Comparison of ENCODE assay signal across 8 cellular contexts in genomic region chr16:59192551-59193199, GRCh38.
DNase-seq lines count a peak whose midpoint lies in the region; ATAC-seq and TF ChIP-seq lines count a peak whose summit lies in the region.

No MANE protein-coding gene starts in this region.

- no peaks in the 10 kb centered on the region for H3K36me3 Mint-ChIP-seq in activated CD8-positive, alpha-beta T cell treated with anti-CD3 and anti-CD28 coated beads, Interleukin-2, amount 10 ng/mL, durations not matched to agents 7 days and 5 days (ENCODE audit: low read depth)

- H3K4me3 Mint-ChIP-seq in activated CD8-positive, alpha-beta T cell treated with anti-CD3 and anti-CD28 coated beads, Interleukin-2, amount 10 ng/mL, durations not matched to agents 7 days and 5 days = no peak overlapping the region

- no peaks in the 10 kb centered on the region for H3K4me1 ChIP-seq in SK-N-SH (ENCODE audit: control insufficient read depth in 1 of 2, insufficient read depth in 2 of 2, low read depth in 1 of 2, low read length in 1 of 2)

- H3K27me3 ChIP-seq in SK-N-SH (ENCODE audit: insufficient read depth) = no peaks in the 10 kb centered on the region

- WGBS in SK-N-SH (ENCODE audit: low lambda C conversion rate) = 28% methylated on average over 6 of the region's 6 CpGs

- H3K4me2 ChIP-seq in SK-N-SH = no peak overlapping the region

- no peak for TF ChIP-seq EP300 in SK-N-SH (IDR thresholded peaks at IDR 0.05; ENCODE audit: borderline replicate concordance in 1 of 2, low read depth in 1 of 2, low read length in 1 of 2)

- no peak for ATAC-seq in SK-N-SH treated with all-trans-retinoic acid at 6 μM for 48 hours
- ATAC-seq in activated CD8-positive, alpha-beta T cell treated with anti-CD3 and anti-CD28 coated beads, Interleukin-2, amount 10 ng/mL, durations not matched to agents 7 days and 5 days = peak; percentile 42

- no peaks in the 10 kb centered on the region; the same call in 1 of the 2 replicates for H3K9me3 ChIP-seq in SK-N-SH

- TF ChIP-seq RAD21 in SK-N-SH (IDR thresholded peaks at IDR 0.05; ENCODE audit: low read length) = peak; percentile 38

- no peak overlapping the region for H2AFZ ChIP-seq in SK-N-SH (ENCODE audit: low read depth)

- no peaks in the 10 kb centered on the region for H3K36me3 ChIP-seq in SK-N-SH (replicated peaks in 1 of 2; ENCODE audit: control insufficient read depth in 1 of 2, insufficient read depth in 2 of 2, low read length in 1 of 2)

- H3K9ac ChIP-seq in SK-N-SH = no peak overlapping the region

- H3K4me3 ChIP-seq in SK-N-SH (ENCODE audit: low read depth in 2 of 2, low read length in 1 of 2) = no peak overlapping the region

- no peak overlapping the region for H3K27ac Mint-ChIP-seq in activated CD8-positive, alpha-beta T cell treated with anti-CD3 and anti-CD28 coated beads, Interleukin-2, amount 10 ng/mL, durations not matched to agents 7 days and 5 days

- H3K4me1 Mint-ChIP-seq in activated CD8-positive, alpha-beta T cell treated with anti-CD3 and anti-CD28 coated beads, Interleukin-2, amount 10 ng/mL, durations not matched to agents 7 days and 5 days (ENCODE audit: low read depth) = no peaks in the 10 kb centered on the region

- H4K20me1 ChIP-seq in SK-N-SH (ENCODE audit: insufficient read depth) = no peaks in the 10 kb centered on the region

- no peaks in the 10 kb centered on the region for H3K9me3 Mint-ChIP-seq in activated CD8-positive, alpha-beta T cell treated with anti-CD3 and anti-CD28 coated beads, Interleukin-2, amount 10 ng/mL, durations not matched to agents 7 days and 5 days (ENCODE audit: insufficient read depth)

- TF ChIP-seq CTCF in SK-N-SH (IDR thresholded peaks at IDR 0.05) = peak; percentile 31

- H3F3A ChIP-seq in SK-N-SH (replicated peaks; ENCODE audit: insufficient read depth) = no peaks in the 10 kb centered on the region

- CTCF ChIA-PET in SK-N-SH (lab: Yijun Ruan, JAX) = interaction anchor here (0.8 to 2.5 kb wide), 8 partner anchors 10 to 378 kb away, joined by 3 to 12 read pairs (median 5); no protein-coding TSS in a partner anchor
- CTCF ChIA-PET in activated CD8-positive, alpha-beta T cell treated with anti-CD3 and anti-CD28 coated beads, Interleukin-2, amount 10 ng/mL, durations not matched to agents 7 days and 5 days (lab: Charles Lee) = no interaction called here

- no peaks in the 10 kb centered on the region for H3K79me2 ChIP-seq in SK-N-SH (ENCODE audit: insufficient read depth)

- DNase-seq in SK-N-SH = peak; percentile 33
- peak; percentile 39 for DNase-seq in HT-29 (ENCODE audit: low spot score)
- peak; percentile 48 for DNase-seq in activated CD8-positive, alpha-beta T cell treated with anti-CD3 and anti-CD28 coated beads, Interleukin-2, amount 10 ng/mL, durations not matched to agents 7 days and 5 days
- peak; percentile 34 for DNase-seq in mucosa of gallbladder (ENCODE audit: low spot score)
- no peak for DNase-seq in NCI-H446 treated with DMSO at 0.1 percent for 48 hours (lab: John Stamatoyannopoulos, UW)
- DNase-seq in effector CD8-positive, alpha-beta T cell (lab: John Stamatoyannopoulos, UW) = no peak
- no peak for DNase-seq in NCI-H1048 (lab: John Stamatoyannopoulos, UW)

- no peak overlapping the region for H3K27ac ChIP-seq in SK-N-SH (ENCODE audit: low read depth in 2 of 2, low read length in 1 of 2)

- no peaks in the 10 kb centered on the region for H3K9me2 ChIP-seq in SK-N-SH

- no peaks in the 10 kb centered on the region for H3K27me3 Mint-ChIP-seq in activated CD8-positive, alpha-beta T cell treated with anti-CD3 and anti-CD28 coated beads, Interleukin-2, amount 10 ng/mL, durations not matched to agents 7 days and 5 days (ENCODE audit: low read depth)

- POLR2A ChIA-PET in SK-N-SH (lab: Yijun Ruan, JAX) = no interaction called here
- POLR2A ChIA-PET in activated CD8-positive, alpha-beta T cell treated with anti-CD3 and anti-CD28 coated beads, Interleukin-2, amount 10 ng/mL, durations not matched to agents 7 days and 5 days (lab: Charles Lee) = no interaction called here

TF ChIP-seq in SK-N-SH, 30 proteins besides CTCF, POLR2A, EP300 and RAD21:
- TF ChIP-seq NFIC (IDR thresholded peaks at IDR 0.05; ENCODE audit: borderline replicate concordance) (no peak), USF1 (IDR thresholded peaks at IDR 0.05; ENCODE audit: borderline replicate concordance, low read depth) (no peak), MEF2A (IDR thresholded peaks at IDR 0.05; ENCODE audit: borderline replicate concordance, low read depth) (no peak), GATA2 (CRISPR knock-in tag; IDR thresholded peaks at IDR 0.05) (no peak), SIN3A (IDR thresholded peaks at IDR 0.05; ENCODE audit: borderline replicate concordance, low read depth, low read length) (no peak), JUND (IDR thresholded peaks at IDR 0.05) (no peak), TEAD4 (IDR thresholded peaks at IDR 0.05; ENCODE audit: borderline replicate concordance, insufficient read depth) (no peak)
- TF ChIP-seq, protein P1, sequence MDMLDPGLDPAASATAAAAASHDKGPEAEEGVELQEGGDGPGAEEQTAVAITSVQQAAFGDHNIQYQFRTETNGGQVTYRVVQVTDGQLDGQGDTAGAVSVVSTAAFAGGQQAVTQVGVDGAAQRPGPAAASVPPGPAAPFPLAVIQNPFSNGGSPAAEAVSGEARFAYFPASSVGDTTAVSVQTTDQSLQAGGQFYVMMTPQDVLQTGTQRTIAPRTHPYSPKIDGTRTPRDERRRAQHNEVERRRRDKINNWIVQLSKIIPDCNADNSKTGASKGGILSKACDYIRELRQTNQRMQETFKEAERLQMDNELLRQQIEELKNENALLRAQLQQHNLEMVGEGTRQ (IDR thresholded peaks at IDR 0.05; ENCODE audit: borderline replicate concordance, low read depth, low read length) = no peak

TF ChIP-seq in SK-N-SH treated with all-trans-retinoic acid at 6 μM for 48 hours, 23 proteins besides CTCF, POLR2A, EP300 and RAD21:
- TF ChIP-seq ZNF8 (CRISPR knock-in tag; IDR thresholded peaks at IDR 0.05) = no peak

Comparison
In these comparisons a context has a peak if more than half of its experiments do, and no peak if none do; other contexts are left out.
1. DNase-seq: peak in SK-N-SH (single experiment), HT-29 (single experiment), activated CD8-positive, alpha-beta T cell treated with anti-CD3 and anti-CD28 coated beads, Interleukin-2, amount 10 ng/mL, durations not matched to agents 7 days and 5 days (single experiment) and mucosa of gallbladder (single experiment); none in NCI-H446 treated with DMSO at 0.1 percent for 48 hours (single experiment), effector CD8-positive, alpha-beta T cell (single experiment) and NCI-H1048 (single experiment).